In the genomic region with DNA sequence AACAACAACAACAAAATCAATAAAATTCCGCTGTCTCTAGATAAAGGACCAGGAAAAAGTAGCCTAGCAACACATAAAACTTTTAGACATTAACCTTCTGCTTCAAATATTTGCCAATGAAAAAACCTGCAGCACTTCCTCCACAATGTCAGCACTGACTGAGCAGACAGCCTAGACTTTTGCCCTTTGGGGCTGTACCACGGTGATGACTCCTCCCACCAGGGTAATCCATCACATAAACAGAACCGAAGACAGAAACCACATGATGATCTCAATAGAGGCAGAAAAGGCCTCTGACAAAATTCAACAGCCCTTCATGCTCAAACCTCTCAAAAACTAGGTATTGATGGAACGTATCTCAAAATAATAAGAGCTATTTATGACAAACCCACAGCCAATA, we compare ENCODE assay signal across 1 cellular context.
TF ChIP-seq lines count a peak whose summit lies in the region.

No MANE protein-coding gene starts in this region.

TF ChIP-seq in GM23338, 12 proteins besides CTCF, POLR2A, EP300 and RAD21 (continued from another document):
- TF ChIP-seq, protein P1, sequence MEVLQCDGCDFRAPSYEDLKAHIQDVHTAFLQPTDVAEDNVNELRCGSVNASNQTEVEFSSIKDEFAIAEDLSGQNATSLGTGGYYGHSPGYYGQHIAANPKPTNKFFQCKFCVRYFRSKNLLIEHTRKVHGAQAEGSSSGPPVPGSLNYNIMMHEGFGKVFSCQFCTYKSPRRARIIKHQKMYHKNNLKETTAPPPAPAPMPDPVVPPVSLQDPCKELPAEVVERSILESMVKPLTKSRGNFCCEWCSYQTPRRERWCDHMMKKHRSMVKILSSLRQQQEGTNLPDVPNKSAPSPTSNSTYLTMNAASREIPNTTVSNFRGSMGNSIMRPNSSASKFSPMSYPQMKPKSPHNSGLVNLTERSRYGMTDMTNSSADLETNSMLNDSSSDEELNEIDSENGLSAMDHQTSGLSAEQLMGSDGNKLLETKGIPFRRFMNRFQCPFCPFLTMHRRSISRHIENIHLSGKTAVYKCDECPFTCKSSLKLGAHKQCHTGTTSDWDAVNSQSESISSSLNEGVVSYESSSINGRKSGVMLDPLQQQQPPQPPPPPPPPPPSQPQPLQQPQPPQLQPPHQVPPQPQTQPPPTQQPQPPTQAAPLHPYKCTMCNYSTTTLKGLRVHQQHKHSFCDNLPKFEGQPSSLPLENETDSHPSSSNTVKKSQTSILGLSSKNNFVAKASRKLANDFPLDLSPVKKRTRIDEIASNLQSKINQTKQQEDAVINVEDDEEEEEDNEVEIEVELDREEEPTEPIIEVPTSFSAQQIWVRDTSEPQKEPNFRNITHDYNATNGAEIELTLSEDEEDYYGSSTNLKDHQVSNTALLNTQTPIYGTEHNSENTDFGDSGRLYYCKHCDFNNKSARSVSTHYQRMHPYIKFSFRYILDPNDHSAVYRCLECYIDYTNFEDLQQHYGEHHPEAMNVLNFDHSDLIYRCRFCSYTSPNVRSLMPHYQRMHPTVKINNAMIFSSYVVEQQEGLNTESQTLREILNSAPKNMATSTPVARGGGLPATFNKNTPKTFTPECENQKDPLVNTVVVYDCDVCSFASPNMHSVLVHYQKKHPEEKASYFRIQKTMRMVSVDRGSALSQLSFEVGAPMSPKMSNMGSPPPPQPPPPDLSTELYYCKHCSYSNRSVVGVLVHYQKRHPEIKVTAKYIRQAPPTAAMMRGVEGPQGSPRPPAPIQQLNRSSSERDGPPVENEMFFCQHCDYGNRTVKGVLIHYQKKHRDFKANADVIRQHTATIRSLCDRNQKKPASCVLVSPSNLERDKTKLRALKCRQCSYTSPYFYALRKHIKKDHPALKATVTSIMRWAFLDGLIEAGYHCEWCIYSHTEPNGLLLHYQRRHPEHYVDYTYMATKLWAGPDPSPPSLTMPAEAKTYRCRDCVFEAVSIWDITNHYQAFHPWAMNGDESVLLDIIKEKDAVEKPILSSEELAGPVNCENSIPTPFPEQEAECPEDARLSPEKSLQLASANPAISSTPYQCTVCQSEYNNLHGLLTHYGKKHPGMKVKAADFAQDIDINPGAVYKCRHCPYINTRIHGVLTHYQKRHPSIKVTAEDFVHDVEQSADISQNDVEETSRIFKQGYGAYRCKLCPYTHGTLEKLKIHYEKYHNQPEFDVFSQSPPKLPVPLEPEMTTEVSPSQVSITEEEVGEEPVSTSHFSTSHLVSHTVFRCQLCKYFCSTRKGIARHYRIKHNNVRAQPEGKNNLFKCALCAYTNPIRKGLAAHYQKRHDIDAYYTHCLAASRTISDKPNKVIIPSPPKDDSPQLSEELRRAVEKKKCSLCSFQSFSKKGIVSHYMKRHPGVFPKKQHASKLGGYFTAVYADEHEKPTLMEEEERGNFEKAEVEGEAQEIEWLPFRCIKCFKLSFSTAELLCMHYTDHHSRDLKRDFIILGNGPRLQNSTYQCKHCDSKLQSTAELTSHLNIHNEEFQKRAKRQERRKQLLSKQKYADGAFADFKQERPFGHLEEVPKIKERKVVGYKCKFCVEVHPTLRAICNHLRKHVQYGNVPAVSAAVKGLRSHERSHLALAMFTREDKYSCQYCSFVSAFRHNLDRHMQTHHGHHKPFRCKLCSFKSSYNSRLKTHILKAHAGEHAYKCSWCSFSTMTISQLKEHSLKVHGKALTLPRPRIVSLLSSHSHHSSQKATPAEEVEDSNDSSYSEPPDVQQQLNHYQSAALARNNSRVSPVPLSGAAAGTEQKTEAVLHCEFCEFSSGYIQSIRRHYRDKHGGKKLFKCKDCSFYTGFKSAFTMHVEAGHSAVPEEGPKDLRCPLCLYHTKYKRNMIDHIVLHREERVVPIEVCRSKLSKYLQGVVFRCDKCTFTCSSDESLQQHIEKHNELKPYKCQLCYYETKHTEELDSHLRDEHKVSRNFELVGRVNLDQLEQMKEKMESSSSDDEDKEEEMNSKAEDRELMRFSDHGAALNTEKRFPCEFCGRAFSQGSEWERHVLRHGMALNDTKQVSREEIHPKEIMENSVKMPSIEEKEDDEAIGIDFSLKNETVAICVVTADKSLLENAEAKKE (CRISPR knock-in tag; IDR thresholded peaks at IDR 0.05), result no peak
- TF ChIP-seq JUNB (IDR thresholded peaks at IDR 0.05; ENCODE audit: unreplicated experiment) (no peak), ZNF331 (CRISPR knock-in tag; IDR thresholded peaks at IDR 0.05; ENCODE audit: low read depth) (no peak), ZNF114 (CRISPR knock-in tag; IDR thresholded peaks at IDR 0.05) (no peak), EZH2 (IDR thresholded peaks at IDR 0.05; ENCODE audit: low read depth, unreplicated experiment) (no peak), NANOG (IDR thresholded peaks at IDR 0.05; ENCODE audit: borderline replicate concordance) (no peak)
